ENCODE assay signal across 20 cellular contexts in genomic region chr3:101571028-101571895, GRCh38. TPM values are rescaled to one million over a fixed set of nuclear protein-coding genes. Genes with fewer than 3 reads are reported as not detected.
DNase-seq lines count a peak whose midpoint lies in the region; ATAC-seq and TF ChIP-seq lines count a peak whose summit lies in the region.
"Had no signal": no experiment of that assay in that cellular context is flagged by ENCODE, and none has a peak within 500 bp of the region (broad histone marks: within the 10 kb centered on the region; RNA-seq: fewer than 3 reads in every experiment).

No MANE protein-coding gene starts in this region.

- peaks cover 69% of the 10 kb centered on the region for H3K4me1 Mint-ChIP-seq in activated T-cell treated with anti-CD3 and anti-CD28 coated beads, Interleukin-2, amount 50 U/mL, for 24 hours (ENCODE audit: low read depth)
- peaks cover 36% of the 10 kb centered on the region for H3K4me1 Mint-ChIP-seq in T-helper 1 cell treated with Interleukin-12 subunit alpha and Interleukin-12 subunit beta and Interleukin-4 antibody, amounts not matched to agents 30 μg/mL and 1 μg/mL, for 36 hours (ENCODE audit: low read depth)

- no peak for DNase-seq in activated T-cell treated with anti-CD3 and anti-CD28 coated beads, Interleukin-2, amount 50 U/mL, for 24 hours
- DNase-seq in activated T-cell treated with anti-CD3 and anti-CD28 coated beads for 4 hours (no peak), ELR (ENCODE audit: low read depth) (peak; percentile 44), SIG-M5 (lab: John Stamatoyannopoulos, UW) (no peak), foreskin keratinocyte (no peak)
- peak; percentile 56 for DNase-seq in central memory CD4-positive, alpha-beta T cell
- DNase-seq: ACHN; amygdala; effector CD4-positive, alpha-beta T cell; NCI-H1092 treated with DMSO at 0.1 percent for 48 hours; NCI-H2107; NCI-H524; ovary; Right ventricle myocardium superior; stimulated activated CD4-positive, alpha-beta T cell treated with anti-CD3 and anti-CD28 coated beads, Interleukin-1b, Interleukin-23, amount 100 ng/mL, for 48 hours had no signal

- no peak overlapping the region for H3K4me3 Mint-ChIP-seq in activated T-cell treated with anti-CD3 and anti-CD28 coated beads, Interleukin-2, amount 50 U/mL, for 24 hours
- peak overlapping the region; percentile 9 for H3K4me3 Mint-ChIP-seq in T-helper 1 cell treated with Interleukin-12 subunit alpha and Interleukin-12 subunit beta and Interleukin-4 antibody, amounts not matched to agents 30 μg/mL and 1 μg/mL, for 36 hours
- H3K4me3 Mint-ChIP-seq: IgD-negative memory B cell had no signal

- no peak for TF ChIP-seq CTCF in foreskin keratinocyte (conservative IDR thresholded peaks at IDR 0.05)

- H3K27ac Mint-ChIP-seq in activated T-cell treated with anti-CD3 and anti-CD28 coated beads, Interleukin-2, amount 50 U/mL, for 24 hours, result peak overlapping the region; percentile 99
- H3K27ac Mint-ChIP-seq in T-helper 1 cell treated with Interleukin-12 subunit alpha and Interleukin-12 subunit beta and Interleukin-4 antibody, amounts not matched to agents 30 μg/mL and 1 μg/mL, for 36 hours, result peak overlapping the region; percentile 18

- ATAC-seq in foreskin keratinocyte, result no peak
- ATAC-seq in GM19035 (IDR thresholded peaks at IDR 0.05; ENCODE audit: unreplicated experiment), result no peak
- ATAC-seq: sciatic nerve had no signal

- H3K4me1 ChIP-seq in foreskin keratinocyte, result peaks cover 6% of the 10 kb centered on the region

- no peaks in the 10 kb centered on the region for H3K9me3 Mint-ChIP-seq in activated T-cell treated with anti-CD3 and anti-CD28 coated beads, Interleukin-2, amount 50 U/mL, for 24 hours
- H3K9me3 Mint-ChIP-seq in T-helper 1 cell treated with Interleukin-12 subunit alpha and Interleukin-12 subunit beta and Interleukin-4 antibody, amounts not matched to agents 30 μg/mL and 1 μg/mL, for 36 hours, result no peaks in the 10 kb centered on the region
- H3K9me3 Mint-ChIP-seq: IgD-negative memory B cell had no signal

- H3K27ac ChIP-seq in foreskin keratinocyte, result no peak overlapping the region
- H3K27ac ChIP-seq: esophagus muscularis mucosa, ovary had no signal

- H3K27me3 Mint-ChIP-seq in activated T-cell treated with anti-CD3 and anti-CD28 coated beads, Interleukin-2, amount 50 U/mL, for 24 hours, result no peaks in the 10 kb centered on the region
- H3K27me3 Mint-ChIP-seq in T-helper 1 cell treated with Interleukin-12 subunit alpha and Interleukin-12 subunit beta and Interleukin-4 antibody, amounts not matched to agents 30 μg/mL and 1 μg/mL, for 36 hours (ENCODE audit: low read depth), result no peaks in the 10 kb centered on the region
- H3K27me3 Mint-ChIP-seq: IgD-negative memory B cell had no signal

- H3K27me3 ChIP-seq in foreskin keratinocyte, result no peaks in the 10 kb centered on the region
- H3K27me3 ChIP-seq: esophagus muscularis mucosa, ovary had no signal

- H3K36me3 Mint-ChIP-seq in activated T-cell treated with anti-CD3 and anti-CD28 coated beads, Interleukin-2, amount 50 U/mL, for 24 hours (ENCODE audit: low read depth), result peaks cover 48% of the 10 kb centered on the region
- peaks cover 16% of the 10 kb centered on the region for H3K36me3 Mint-ChIP-seq in T-helper 1 cell treated with Interleukin-12 subunit alpha and Interleukin-12 subunit beta and Interleukin-4 antibody, amounts not matched to agents 30 μg/mL and 1 μg/mL, for 36 hours (ENCODE audit: low read depth)
- H3K36me3 Mint-ChIP-seq: IgD-negative memory B cell had no signal

RNA-seq across cellular contexts. Expression of gene PCNP, which starts 2.7 kb away (rescaled TPM):
- 117 TPM in 2 replicates for total RNA-seq in foreskin keratinocyte
- 88.7 and 101 TPM in 2 replicates for polyA plus RNA-seq in foreskin keratinocyte

RNA-seq across cellular contexts. Expression of gene TRMT10C, which starts 9.6 kb away (rescaled TPM):
- total RNA-seq in foreskin keratinocyte, result 29.6 and 30.9 TPM in 2 replicates
- 25.1 and 28.1 TPM in 2 replicates for polyA plus RNA-seq in foreskin keratinocyte

RNA-seq across cellular contexts. Expression of gene SENP7, which starts 58.2 kb away (rescaled TPM):
- 6.0 and 6.4 TPM in 2 replicates for total RNA-seq in foreskin keratinocyte
- polyA plus RNA-seq in foreskin keratinocyte, result 0.92 and 1.3 TPM in 2 replicates

Comparison
In these comparisons a context has a peak if more than half of its experiments do, and no peak if none do; other contexts are left out.
1. DNase-seq: peak in ELR (single experiment) and central memory CD4-positive, alpha-beta T cell (single experiment); none in activated T-cell treated with anti-CD3 and anti-CD28 coated beads, Interleukin-2, amount 50 U/mL, for 24 hours (single experiment), activated T-cell treated with anti-CD3 and anti-CD28 coated beads for 4 hours (single experiment), SIG-M5 (single experiment) and foreskin keratinocyte (0 of 2).